ENCODE assay signal across 8 cellular contexts in the genomic region with DNA sequence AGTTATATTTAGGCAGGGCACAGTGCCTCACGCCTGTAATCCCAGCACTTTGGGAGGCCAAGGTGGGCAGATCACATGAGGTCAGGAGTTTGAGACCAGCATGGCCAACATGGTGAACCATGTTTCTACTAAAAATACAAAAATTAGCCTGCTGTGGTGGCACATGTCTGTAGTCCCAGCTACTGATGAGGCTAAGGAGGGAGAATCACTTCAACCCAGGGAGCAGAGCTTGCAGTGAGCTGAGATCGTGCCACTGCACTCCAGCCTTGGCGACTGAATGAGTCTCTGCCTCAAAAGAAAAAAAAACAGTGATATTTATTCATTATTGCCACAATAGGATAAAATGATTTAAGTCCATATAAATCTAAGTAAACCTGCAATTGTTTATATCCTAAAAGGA. TPM values are rescaled to one million over a fixed set of nuclear protein-coding genes. Genes with fewer than 3 reads are reported as not detected.
DNase-seq lines count a peak whose midpoint lies in the region; ATAC-seq and TF ChIP-seq lines count a peak whose summit lies in the region.
"Not testable (repeated sequence)": the region's sequence is repeated elsewhere in the genome, so short reads cannot be mapped to it uniquely, and the experiment has no call there.

No MANE protein-coding gene starts in this region.

- not testable (repeated sequence) for H3K27ac Mint-ChIP-seq in CD4-positive, CD25-positive, alpha-beta regulatory T cell; activated T-helper 2 cell treated with anti-CD3 and anti-CD28 coated beads, Interferon-gamma antibody, Interleukin-2, Interleukin-4, amounts not matched to agents 10 μg/mL and 5 μg/mL and 100 μg/mL, durations not matched to agents 14 hours and 24 hours and 36 hours

- H3K9me3 ChIP-seq in CD4-positive, CD25-positive, alpha-beta regulatory T cell (ENCODE audit: control insufficient read depth in 2 of 2, low read length in 2 of 2): not testable (repeated sequence)

- H3K36me3 Mint-ChIP-seq in CD4-positive, CD25-positive, alpha-beta regulatory T cell; activated T-helper 2 cell treated with anti-CD3 and anti-CD28 coated beads, Interferon-gamma antibody, Interleukin-2, Interleukin-4, amounts not matched to agents 10 μg/mL and 5 μg/mL and 100 μg/mL, durations not matched to agents 14 hours and 24 hours and 36 hours (ENCODE audit: low read depth): not testable (repeated sequence)

- H3K4me3 ChIP-seq in CD4-positive, CD25-positive, alpha-beta regulatory T cell (ENCODE audit: low read depth, low read length): peak overlapping the region; percentile 38
- H3K4me3 ChIP-seq in KMS-11 (IDR thresholded peaks at IDR 0.05; ENCODE audit: insufficient read depth, low read depth, low read length): not testable (repeated sequence)

- not testable (repeated sequence) for H3K4me1 ChIP-seq in CD4-positive, CD25-positive, alpha-beta regulatory T cell (ENCODE audit: control insufficient read depth, insufficient read depth, low read length, poor library complexity, severe bottlenecking)
- H3K4me1 ChIP-seq in KMS-11 (ENCODE audit: low read depth, poor library complexity, severe bottlenecking): peaks cover 18% of the 10 kb centered on the region

- not testable (repeated sequence) for H3K79me2 ChIP-seq in KMS-11 (ENCODE audit: insufficient read depth, low read depth)

- intact Hi-C loops in activated T-helper 2 cell treated with anti-CD3 and anti-CD28 coated beads, Interferon-gamma antibody, Interleukin-2, Interleukin-4, amounts not matched to agents 10 μg/mL and 5 μg/mL and 100 μg/mL, durations not matched to agents 14 hours and 24 hours and 36 hours (cut with micrococcal nuclease): not testable (repeated sequence)

- not testable (repeated sequence) for H4K20me1 ChIP-seq in KMS-11 (ENCODE audit: insufficient read depth)

- not testable (repeated sequence) for H3K36me3 ChIP-seq in CD4-positive, CD25-positive, alpha-beta regulatory T cell (ENCODE audit: control insufficient read depth, insufficient read depth, low read length); KMS-11 (ENCODE audit: insufficient read depth)

- not testable (repeated sequence) for H3K27me3 ChIP-seq in CD4-positive, CD25-positive, alpha-beta regulatory T cell (ENCODE audit: control insufficient read depth, insufficient read depth, low read length); KMS-11 (ENCODE audit: insufficient read depth, low read depth)

- ATAC-seq in CD4-positive, CD25-positive, alpha-beta regulatory T cell (ENCODE audit: low read depth in 2 of 2): not testable (repeated sequence)
- ATAC-seq in GM19023 (IDR thresholded peaks at IDR 0.05; ENCODE audit: unreplicated experiment) (peak; percentile 37), GM21360 (IDR thresholded peaks at IDR 0.05; ENCODE audit: unreplicated experiment) (peak; percentile 31), GM21786 (IDR thresholded peaks at IDR 0.05; ENCODE audit: unreplicated experiment) (peak; percentile 19), HG02938 (IDR thresholded peaks at IDR 0.05; ENCODE audit: unreplicated experiment) (peak; percentile 31), HG03175 (IDR thresholded peaks at IDR 0.05; ENCODE audit: unreplicated experiment) (peak; percentile 35)

- not testable (repeated sequence) for H3K27me3 Mint-ChIP-seq in CD4-positive, CD25-positive, alpha-beta regulatory T cell
- peaks cover 20% of the 10 kb centered on the region for H3K27me3 Mint-ChIP-seq in activated T-helper 2 cell treated with anti-CD3 and anti-CD28 coated beads, Interferon-gamma antibody, Interleukin-2, Interleukin-4, amounts not matched to agents 10 μg/mL and 5 μg/mL and 100 μg/mL, durations not matched to agents 14 hours and 24 hours and 36 hours (ENCODE audit: low read depth)

- not testable (repeated sequence) for TF ChIP-seq CTCF in KMS-11 (conservative IDR thresholded peaks at IDR 0.05; ENCODE audit: low read depth, low read length)

- peak overlapping the region in 1 of 4 donors; percentile 47 for H3K4me3 Mint-ChIP-seq in CD4-positive, CD25-positive, alpha-beta regulatory T cell
- peak overlapping the region; percentile 5 for H3K4me3 Mint-ChIP-seq in activated T-helper 2 cell treated with anti-CD3 and anti-CD28 coated beads, Interferon-gamma antibody, Interleukin-2, Interleukin-4, amounts not matched to agents 10 μg/mL and 5 μg/mL and 100 μg/mL, durations not matched to agents 14 hours and 24 hours and 36 hours (ENCODE audit: low read depth)

- peaks cover 0 to 11% (median 6%) of the 10 kb centered on the region in 4 donors for H3K4me1 Mint-ChIP-seq in CD4-positive, CD25-positive, alpha-beta regulatory T cell
- peaks cover 19% of the 10 kb centered on the region for H3K4me1 Mint-ChIP-seq in activated T-helper 2 cell treated with anti-CD3 and anti-CD28 coated beads, Interferon-gamma antibody, Interleukin-2, Interleukin-4, amounts not matched to agents 10 μg/mL and 5 μg/mL and 100 μg/mL, durations not matched to agents 14 hours and 24 hours and 36 hours (ENCODE audit: low read depth)

- H3K9me3 Mint-ChIP-seq in CD4-positive, CD25-positive, alpha-beta regulatory T cell: not testable (repeated sequence)
- H3K9me3 Mint-ChIP-seq in activated T-helper 2 cell treated with anti-CD3 and anti-CD28 coated beads, Interferon-gamma antibody, Interleukin-2, Interleukin-4, amounts not matched to agents 10 μg/mL and 5 μg/mL and 100 μg/mL, durations not matched to agents 14 hours and 24 hours and 36 hours: peaks cover 16% of the 10 kb centered on the region

- not testable (repeated sequence) for H3K9ac ChIP-seq in KMS-11

- H2AFZ ChIP-seq in KMS-11 (ENCODE audit: low read depth): not testable (repeated sequence)

- not testable (repeated sequence) for DNase-seq in CD4-positive, CD25-positive, alpha-beta regulatory T cell; activated T-helper 2 cell treated with anti-CD3 and anti-CD28 coated beads, Interferon-gamma antibody, Interleukin-2, Interleukin-4, amounts not matched to agents 10 μg/mL and 5 μg/mL and 100 μg/mL, durations not matched to agents 14 hours and 24 hours and 36 hours (ENCODE audit: low spot score)

- not testable (repeated sequence) for H3K27ac ChIP-seq in CD4-positive, CD25-positive, alpha-beta regulatory T cell (ENCODE audit: insufficient read depth, low read length, poor library complexity, severe bottlenecking); KMS-11

- peak overlapping the region; percentile 44 for H3K4me2 ChIP-seq in KMS-11

RNA-seq across cellular contexts. Expression of a gene that starts 56.4 kb away (rescaled TPM):
- 0.15 TPM for total RNA-seq in CD4-positive, CD25-positive, alpha-beta regulatory T cell
- under 1 TPM in 1 of 4 donors, not detected in 3; 0.44 TPM for polyA plus RNA-seq in CD4-positive, CD25-positive, alpha-beta regulatory T cell
- not detected in 2 replicates for total RNA-seq in activated T-helper 2 cell treated with anti-CD3 and anti-CD28 coated beads, Interferon-gamma antibody, Interleukin-2, Interleukin-4, amounts not matched to agents 10 μg/mL and 5 μg/mL and 100 μg/mL, durations not matched to agents 14 hours and 24 hours and 36 hours
